In genomic region chrX:48833531-48834138, GRCh38 we compare ENCODE assay signal across 14 cellular contexts. TPM values are rescaled to one million over a fixed set of nuclear protein-coding genes. Genes with fewer than 3 reads are reported as not detected.
DNase-seq lines count a peak whose midpoint lies in the region; ATAC-seq, FAIRE-seq and TF ChIP-seq lines count a peak whose summit lies in the region.
"Had no signal": no experiment of that assay in that cellular context is flagged by ENCODE, and none has a peak within 500 bp of the region (broad histone marks: within the 10 kb centered on the region; RNA-seq: fewer than 3 reads in every experiment).

No MANE protein-coding gene starts in this region.

- CTCF ChIA-PET in K562 (lab: Yijun Ruan, JAX; ENCODE audit: low intra/inter-chr PET ratio) = no interaction called here

- POLR2A ChIA-PET in K562 (lab: Yijun Ruan, JAX) = interaction anchor here (0.6 kb wide), 1 partner anchor 138 kb away, joined by 3 read pairs; the partner anchor contains the start of gene KCND1

- peaks cover under 1% of the 10 kb centered on the region for H3K36me3 Mint-ChIP-seq in neural progenitor cell

- H2AFZ ChIP-seq in K562 (ENCODE audit: low read depth, low read length) = no peak overlapping the region
- no peak overlapping the region for H2AFZ ChIP-seq in neural progenitor cell (replicated peaks)

- H3K9me3 Mint-ChIP-seq in neural progenitor cell = peaks cover 24% of the 10 kb centered on the region

- H4K20me1 ChIP-seq in K562 (replicated peaks; ENCODE audit: control insufficient read depth, insufficient read depth, low read length) = no peaks in the 10 kb centered on the region
- no peaks in the 10 kb centered on the region for H4K20me1 ChIP-seq in neural progenitor cell (ENCODE audit: low read depth)

- TF ChIP-seq CTCF in K562 (IDR thresholded peaks at IDR 0.05 in 2 of 3, conservative IDR thresholded peaks at IDR 0.05 in 1 of 3; ENCODE audit: insufficient read depth in 2 of 3, low read depth in 1 of 3, low read length in 3 of 3) (peak; percentile 30 to 39 (median 32); a peak in 4 of 6 replicates), neural progenitor cell (IDR thresholded peaks at IDR 0.05) (peak; percentile 14)

- H3K27ac Mint-ChIP-seq in neural progenitor cell = no peak overlapping the region

- no peak overlapping the region for H3K4me2 ChIP-seq in K562 (ENCODE audit: insufficient read depth, low read length)
- H3K4me2 ChIP-seq in neural progenitor cell = no peak overlapping the region

- H3K79me2 ChIP-seq in K562 (ENCODE audit: control insufficient read depth, insufficient read depth, low read length) = no peaks in the 10 kb centered on the region
- H3K79me2 ChIP-seq in neural progenitor cell (ENCODE audit: low read depth) = no peaks in the 10 kb centered on the region

- no peaks in the 10 kb centered on the region for H3K9me3 ChIP-seq in K562 (replicated peaks; ENCODE audit: control insufficient read depth, insufficient read depth, low read depth, low read length)
- H3K9me3 ChIP-seq in neural progenitor cell (ENCODE audit: low read depth) = no peaks in the 10 kb centered on the region
- H3K9me3 ChIP-seq: ovary had no signal

- H3K4me3 Mint-ChIP-seq in neural progenitor cell = peak overlapping the region; percentile 88

- DNase-seq in NCI-H146 (lab: John Stamatoyannopoulos, UW) = peak; percentile 4
- DNase-seq in NCI-H146 treated with DMSO at 0.1 percent for 48 hours (lab: John Stamatoyannopoulos, UW; ENCODE audit: unreplicated experiment) = no peak
- DNase-seq in M059J (ENCODE audit: low read depth) = peak; percentile 6
- peak in 2 of 4 experiments; percentile 27 to 41 for DNase-seq in K562 (ENCODE audit: extremely low read depth in 1 of 4, low spot score in 3 of 4)
- DNase-seq in neural progenitor cell (ENCODE audit: low spot score) = no peak
- no peak for DNase-seq in T-helper 2 cell
- DNase-seq in GM19240 (ENCODE audit: insufficient read length, low spot score) = no peak
- DNase-seq: activated CD8-positive, alpha-beta memory T cell treated with anti-CD3 and anti-CD28 coated beads for 24 hours; islet precursor cell; NCI-H1930; ovary; stimulated activated CD4-positive, alpha-beta T cell treated with anti-CD3 and anti-CD28 coated beads, Interleukin-4, amount 100 ng/mL, for 4 hours had no signal

- TF ChIP-seq RAD21 in K562 (CRISPR knock-in tag; conservative IDR thresholded peaks at IDR 0.05 in 1 of 2, IDR thresholded peaks at IDR 0.05 in 1 of 2) = peak in 1 of 2 experiments; percentile 49; a peak in 2 of 4 replicates

- H3K9ac ChIP-seq in K562 (ENCODE audit: insufficient read depth in 1 of 2, low read depth in 2 of 2, low read length in 2 of 2) (no peak overlapping the region), neural progenitor cell (no peak overlapping the region)

- peaks cover 0 to 23% of the 10 kb centered on the region in 2 experiments; a peak in 2 of 5 replicates for H3K4me1 ChIP-seq in K562 (replicated peaks in 1 of 2; ENCODE audit: control insufficient read depth in 2 of 2, insufficient read depth in 2 of 2, low read length in 2 of 2)
- no peaks in the 10 kb centered on the region for H3K4me1 ChIP-seq in neural progenitor cell

- H3K27me3 ChIP-seq in K562 (ENCODE audit: control insufficient read depth in 2 of 2, insufficient read depth in 2 of 2, low read length in 2 of 2) = no peaks in the 10 kb centered on the region
- H3K27me3 ChIP-seq in neural progenitor cell = peaks cover 89% of the 10 kb centered on the region
- H3K27me3 ChIP-seq: ovary had no signal

- no peak overlapping the region for H3K27ac ChIP-seq in K562 (ENCODE audit: extremely low read depth, low read depth, low read length)
- no peak overlapping the region for H3K27ac ChIP-seq in neural progenitor cell
- H3K27ac ChIP-seq: ovary had no signal

- peaks cover 16% of the 10 kb centered on the region for H3K4me1 Mint-ChIP-seq in neural progenitor cell

- 23% methylated on average over 9 of the region's 9 CpGs for WGBS in K562 (ENCODE audit: insufficient coverage, low coverage, missing lambda C conversion rate)

- ATAC-seq in K562 (peak; percentile 88), HG03571 (IDR thresholded peaks at IDR 0.05; ENCODE audit: unreplicated experiment) (no peak)

- TF ChIP-seq POLR2A in K562 (conservative IDR thresholded peaks at IDR 0.05) = no peak

- H3K4me3 ChIP-seq in K562 = no peak overlapping the region
- no peak overlapping the region for H3K4me3 ChIP-seq in neural progenitor cell
- H3K4me3 ChIP-seq: ovary had no signal

- FAIRE-seq in K562 (lab: Jason Lieb, UNC) = peak; percentile 75

- BruUV-seq in K562 (replicated peaks; lab: Mats Ljungman, UMichigan) = no TSS peak

- peaks cover 29% of the 10 kb centered on the region for H3K27me3 Mint-ChIP-seq in neural progenitor cell (ENCODE audit: insufficient read depth, low read depth)

- TF ChIP-seq EP300 in K562 (IDR thresholded peaks at IDR 0.05; ENCODE audit: low read length) = no peak

- no peaks in the 10 kb centered on the region for H3F3A ChIP-seq in neural progenitor cell (ENCODE audit: low read depth)

- H3K36me3 ChIP-seq in K562 (ENCODE audit: control insufficient read depth, insufficient read depth, low read length) (no peaks in the 10 kb centered on the region), neural progenitor cell (no peaks in the 10 kb centered on the region)
- H3K36me3 ChIP-seq: ovary had no signal

- no peaks in the 10 kb centered on the region for H3K9me1 ChIP-seq in K562 (ENCODE audit: control insufficient read depth, insufficient read depth, low read length)

- in situ Hi-C loops in K562 (cut with MboI) = no loop called here

- intact Hi-C loops in K562 (cut with micrococcal nuclease) = no loop called here

RNA-seq across cellular contexts. Expression of gene PCSK1N, which starts 1.8 kb away (rescaled TPM):
- total RNA-seq in M059J (2014; rRNA removed; shearing (Covaris generic)) = 4.1 and 9.0 TPM in 2 replicates
- total RNA-seq in K562 (2011; cell fraction: chromatin; rRNA removed; ENCODE audit: low replicate concordance) = not detected in 2 replicates
- total RNA-seq in K562 (2011; cell fraction: nucleolus; rRNA removed) = not detected in 2 replicates
- total RNA-seq in K562 (2011; cell fraction: nucleoplasm; rRNA removed) = not detected in 2 replicates
- 0.54 and 0.61 TPM in 2 replicates for total RNA-seq in K562 (2014; rRNA removed)
- not detected in 2 replicates for total RNA-seq in K562 (2014; rRNA removed; fragmentation: Illumina TruSeq; extraction: Trizol)
- total RNA-seq in K562 (2015; rRNA removed; fragmentation: Illumina TruSeq; extraction: Trizol) = not detected in 2 replicates
- 0.36 and 0.55 TPM in 2 replicates for total RNA-seq in K562 (2021)
- polyA plus RNA-seq in K562 (2011; rRNA removed) = 0.16 TPM in 1 of 2 replicates, not detected in the other
- polyA plus RNA-seq in K562 (2011; cell fraction: cytosol; rRNA removed) = 0.04 and 0.39 TPM in 2 replicates
- polyA plus RNA-seq in K562 (2011; cell fraction: nucleus; rRNA removed) = 0.63 TPM in 1 of 2 replicates, not detected in the other
- polyA plus RNA-seq in K562 (2012) = 0.29 and 0.40 TPM in 2 replicates
- not detected in 2 replicates for polyA plus RNA-seq in K562 (2014; fragmentation: Illumina TruSeq; extraction: Trizol)
- polyA plus RNA-seq in K562 (2014; fragmentation: Nextera tagmentation; extraction: Ambion mirVana) = not detected
- polyA plus RNA-seq in K562 (2014; rRNA removed) = 0.07 and 0.85 TPM in 2 replicates
- polyA minus RNA-seq in K562 (2011; rRNA and poly(A)+ RNA removed) = 1.2 TPM in 1 of 2 replicates, not detected in the other
- polyA minus RNA-seq in K562 (2011; cell fraction: cytosol; rRNA and poly(A)+ RNA removed) = not detected in 2 replicates
- not detected in 2 replicates for polyA minus RNA-seq in K562 (2011; cell fraction: nucleus; rRNA and poly(A)+ RNA removed)
- 2.4 TPM in 1 of 2 replicates, not detected in the other for total RNA-seq in neural progenitor cell (ENCODE audit: low replicate concordance)

RNA-seq across cellular contexts. Expression of gene ERAS, which starts 7.3 kb away (rescaled TPM):
- total RNA-seq in M059J (2014; rRNA removed; shearing (Covaris generic)) = not detected in 2 replicates
- total RNA-seq in K562 (2011; cell fraction: chromatin; rRNA removed; ENCODE audit: low replicate concordance) = 0.79 and 2.3 TPM in 2 replicates
- 0.83 and 1.8 TPM in 2 replicates for total RNA-seq in K562 (2011; cell fraction: nucleolus; rRNA removed)
- 0.84 and 0.95 TPM in 2 replicates for total RNA-seq in K562 (2011; cell fraction: nucleoplasm; rRNA removed)
- not detected in 2 replicates for total RNA-seq in K562 (2014; rRNA removed)
- total RNA-seq in K562 (2014; rRNA removed; fragmentation: Illumina TruSeq; extraction: Trizol) = not detected in 2 replicates
- total RNA-seq in K562 (2015; rRNA removed; fragmentation: Illumina TruSeq; extraction: Trizol) = not detected in 2 replicates
- not detected in 2 replicates for total RNA-seq in K562 (2021)
- 0.07 and 0.11 TPM in 2 replicates for polyA plus RNA-seq in K562 (2011; rRNA removed)
- 0.39 TPM in 1 of 2 replicates, not detected in the other for polyA plus RNA-seq in K562 (2011; cell fraction: cytosol; rRNA removed)
- 0.34 and 0.77 TPM in 2 replicates for polyA plus RNA-seq in K562 (2011; cell fraction: nucleus; rRNA removed)
- polyA plus RNA-seq in K562 (2012) = 0.42 TPM in 1 of 2 replicates, not detected in the other
- not detected in 2 replicates for polyA plus RNA-seq in K562 (2014; fragmentation: Illumina TruSeq; extraction: Trizol)
- polyA plus RNA-seq in K562 (2014; fragmentation: Nextera tagmentation; extraction: Ambion mirVana) = not detected
- polyA plus RNA-seq in K562 (2014; rRNA removed) = 0.12 TPM in 1 of 2 replicates, not detected in the other
- not detected in 2 replicates for polyA minus RNA-seq in K562 (2011; rRNA and poly(A)+ RNA removed)
- polyA minus RNA-seq in K562 (2011; cell fraction: cytosol; rRNA and poly(A)+ RNA removed) = not detected in 2 replicates
- polyA minus RNA-seq in K562 (2011; cell fraction: nucleus; rRNA and poly(A)+ RNA removed) = 0.33 TPM in 1 of 2 replicates, not detected in the other
- 0.50 TPM in 1 of 2 replicates, not detected in the other for total RNA-seq in neural progenitor cell (ENCODE audit: low replicate concordance)
- total RNA-seq: ovary, temporal lobe had no signal
- polyA plus RNA-seq: ovary had no signal

RNA-seq across cellular contexts. Expression of gene HDAC6, which starts 31.8 kb away (rescaled TPM):
- total RNA-seq in M059J (2014; rRNA removed; shearing (Covaris generic)) = 44.8 and 50.7 TPM in 2 replicates
- total RNA-seq in K562 (2011; cell fraction: chromatin; rRNA removed; ENCODE audit: low replicate concordance) = 513 and 751 TPM in 2 replicates
- total RNA-seq in K562 (2011; cell fraction: nucleolus; rRNA removed) = 276 and 285 TPM in 2 replicates
- 301 and 344 TPM in 2 replicates for total RNA-seq in K562 (2011; cell fraction: nucleoplasm; rRNA removed)
- total RNA-seq in K562 (2014; rRNA removed) (60.0 and 71.2 TPM in 2 replicates), K562 (2014; rRNA removed; fragmentation: Illumina TruSeq; extraction: Trizol) (59.0 and 66.5 TPM in 2 replicates), K562 (2015; rRNA removed; fragmentation: Illumina TruSeq; extraction: Trizol) (48.9 and 52.3 TPM in 2 replicates), K562 (2021) (83.1 and 91.8 TPM in 2 replicates), neural progenitor cell (ENCODE audit: low replicate concordance) (127 and 135 TPM in 2 replicates)
- polyA plus RNA-seq in K562 (2011; rRNA removed) (85.5 and 150 TPM in 2 replicates), K562 (2014; fragmentation: Illumina TruSeq; extraction: Trizol) (69.1 and 86.3 TPM in 2 replicates), K562 (2014; fragmentation: Nextera tagmentation; extraction: Ambion mirVana) (10 to 100 TPM; 29.9 to 31.4 TPM), K562 (2014; rRNA removed) (86.0 and 101 TPM in 2 replicates)
- polyA plus RNA-seq in K562 (2011; cell fraction: cytosol; rRNA removed) = 63.6 and 65.5 TPM in 2 replicates
- 776 and 956 TPM in 2 replicates for polyA plus RNA-seq in K562 (2011; cell fraction: nucleus; rRNA removed)
- polyA plus RNA-seq in K562 (2012) = 67.3 and 134 TPM in 2 replicates
- 49.8 and 78.8 TPM in 2 replicates for polyA minus RNA-seq in K562 (2011; rRNA and poly(A)+ RNA removed)
- 37.1 and 39.1 TPM in 2 replicates for polyA minus RNA-seq in K562 (2011; cell fraction: cytosol; rRNA and poly(A)+ RNA removed)
- 85.1 and 160 TPM in 2 replicates for polyA minus RNA-seq in K562 (2011; cell fraction: nucleus; rRNA and poly(A)+ RNA removed)

RNA-seq across cellular contexts. Expression of gene GATA1, which starts 47.2 kb away (rescaled TPM):
- not detected in 2 replicates for total RNA-seq in M059J (2014; rRNA removed; shearing (Covaris generic))
- 40.7 and 118 TPM in 2 replicates for total RNA-seq in K562 (2011; cell fraction: chromatin; rRNA removed; ENCODE audit: low replicate concordance)
- total RNA-seq in K562 (2011; cell fraction: nucleolus; rRNA removed) = 98.8 and 99.1 TPM in 2 replicates
- 82.1 and 86.1 TPM in 2 replicates for total RNA-seq in K562 (2011; cell fraction: nucleoplasm; rRNA removed)
- total RNA-seq in K562 (2014; rRNA removed) (205 and 244 TPM in 2 replicates), K562 (2014; rRNA removed; fragmentation: Illumina TruSeq; extraction: Trizol) (45.4 and 62.0 TPM in 2 replicates), K562 (2015; rRNA removed; fragmentation: Illumina TruSeq; extraction: Trizol) (115 and 116 TPM in 2 replicates), K562 (2021) (291 and 297 TPM in 2 replicates), neural progenitor cell (ENCODE audit: low replicate concordance) (not detected in 2 replicates)
- polyA plus RNA-seq in K562 (2011; rRNA removed) (74.3 and 167 TPM in 2 replicates), K562 (2014; fragmentation: Illumina TruSeq; extraction: Trizol) (273 and 284 TPM in 2 replicates), K562 (2014; fragmentation: Nextera tagmentation; extraction: Ambion mirVana) (10 to 100 TPM; 11.9 to 97.4 TPM), K562 (2014; rRNA removed) (206 and 246 TPM in 2 replicates)
- polyA plus RNA-seq in K562 (2011; cell fraction: cytosol; rRNA removed) = 184 and 365 TPM in 2 replicates
- 174 and 282 TPM in 2 replicates for polyA plus RNA-seq in K562 (2011; cell fraction: nucleus; rRNA removed)
- polyA plus RNA-seq in K562 (2012) = 160 and 227 TPM in 2 replicates
- polyA minus RNA-seq in K562 (2011; rRNA and poly(A)+ RNA removed) = 39.3 and 48.9 TPM in 2 replicates
- 148 and 160 TPM in 2 replicates for polyA minus RNA-seq in K562 (2011; cell fraction: cytosol; rRNA and poly(A)+ RNA removed)
- polyA minus RNA-seq in K562 (2011; cell fraction: nucleus; rRNA and poly(A)+ RNA removed) = 38.2 and 38.7 TPM in 2 replicates
- total RNA-seq: temporal lobe had no signal

Comparison
In these comparisons a context has a peak if more than half of its experiments do, and no peak if none do; other contexts are left out.
1. DNase-seq: peak in NCI-H146 (single experiment) and M059J (single experiment); none in NCI-H146 treated with DMSO at 0.1 percent for 48 hours (single experiment), neural progenitor cell (single experiment), T-helper 2 cell (0 of 5) and GM19240 (single experiment).